In genomic region chr17:82414548-82415281, GRCh38 we compare ENCODE assay signal across 8 cellular contexts. TPM values are rescaled to one million over a fixed set of nuclear protein-coding genes. Genes with fewer than 3 reads are reported as not detected.
DNase-seq lines count a peak whose midpoint lies in the region; ATAC-seq and TF ChIP-seq lines count a peak whose summit lies in the region.
"Had no signal": no experiment of that assay in that cellular context is flagged by ENCODE, and none has a peak within 500 bp of the region (broad histone marks: within the 10 kb centered on the region; RNA-seq: fewer than 3 reads in every experiment).

No MANE protein-coding gene starts in this region.

- peak; percentile 68 for TF ChIP-seq CTCF in mesothelial cell of epicardium (IDR thresholded peaks at IDR 0.05; ENCODE audit: unreplicated experiment)

- H3K4me3 Mint-ChIP-seq in effector memory CD8-positive, alpha-beta T cell, result peak overlapping the region in 1 of 2 donors; percentile 34
- H3K4me3 Mint-ChIP-seq in mesothelial cell of epicardium, result no peak overlapping the region

- no peak overlapping the region for H3K27ac Mint-ChIP-seq in effector memory CD8-positive, alpha-beta T cell
- no peak overlapping the region for H3K27ac Mint-ChIP-seq in mesothelial cell of epicardium

- ATAC-seq in effector memory CD8-positive, alpha-beta T cell (replicated peaks), result peak; percentile 18

- H3K27me3 Mint-ChIP-seq in effector memory CD8-positive, alpha-beta T cell, result no peaks in the 10 kb centered on the region
- no peaks in the 10 kb centered on the region for H3K27me3 Mint-ChIP-seq in mesothelial cell of epicardium (ENCODE audit: low read depth)

- H3K9me3 Mint-ChIP-seq in effector memory CD8-positive, alpha-beta T cell, result no peaks in the 10 kb centered on the region
- H3K9me3 Mint-ChIP-seq in mesothelial cell of epicardium, result no peaks in the 10 kb centered on the region

- H3K36me3 Mint-ChIP-seq in effector memory CD8-positive, alpha-beta T cell (ENCODE audit: insufficient read depth), result peaks cover 10% of the 10 kb centered on the region
- peaks cover 11% of the 10 kb centered on the region for H3K36me3 Mint-ChIP-seq in mesothelial cell of epicardium

- peaks cover 8 to 10% of the 10 kb centered on the region in 2 donors for H3K4me1 Mint-ChIP-seq in effector memory CD8-positive, alpha-beta T cell (ENCODE audit: low read depth in 2 of 2)
- H3K4me1 Mint-ChIP-seq in mesothelial cell of epicardium, result peaks cover 17% of the 10 kb centered on the region

- DNase-seq in GM19240 (ENCODE audit: insufficient read length, low spot score) (peak; percentile 79), NCI-H526 treated with DMSO at 0.1 percent for 48 hours (lab: John Stamatoyannopoulos, UW) (peak; percentile 17), mesothelial cell of epicardium (ENCODE audit: low spot score in 2 of 2, unreplicated experiment in 2 of 2) (peak; percentile 76 to 88), cortex of kidney (lab: John Stamatoyannopoulos, UW) (no peak)
- DNase-seq in activated CD8-positive, alpha-beta memory T cell treated with anti-CD3 and anti-CD28 coated beads for 48 hours (ENCODE audit: low read depth in 2 of 3, low spot score in 2 of 3), result peak; percentile 38 to 56 (median 42)
- DNase-seq in effector memory CD8-positive, alpha-beta T cell, result peak; percentile 64 to 75 (median 65)
- peak; percentile 19 to 49 for DNase-seq in stimulated activated CD8-positive, alpha-beta memory T cell treated with anti-CD3 and anti-CD28 coated beads, Interleukin-4, amount 100 ng/mL, for 1 hour (ENCODE audit: low read depth in 2 of 2, low spot score in 1 of 2)

RNA-seq across cellular contexts. Expression of gene HEXD, which starts 3.4 kb away (rescaled TPM):
- total RNA-seq in mesothelial cell of epicardium, result 75.3 to 82.8 TPM (median 76.3 TPM) in 3 replicates

RNA-seq across cellular contexts. Expression of gene OGFOD3, which starts 3.7 kb away (rescaled TPM):
- 36.6 to 40.3 TPM (median 39.3 TPM) in 3 replicates for total RNA-seq in mesothelial cell of epicardium

RNA-seq across cellular contexts. Expression of gene CYBC1, which starts 35.8 kb away (rescaled TPM):
- 86.7 to 93.0 TPM (median 88.1 TPM) in 3 replicates for total RNA-seq in mesothelial cell of epicardium

RNA-seq across cellular contexts. Expression of gene UTS2R, which starts 43.1 kb away (rescaled TPM):
- total RNA-seq in mesothelial cell of epicardium, result 6.1 to 7.6 TPM (median 6.5 TPM) in 3 replicates
- total RNA-seq: lower leg skin had no signal

RNA-seq across cellular contexts. Expression of gene NARF, which starts 43.8 kb away (rescaled TPM):
- total RNA-seq in mesothelial cell of epicardium, result 116 to 123 TPM (median 122 TPM) in 3 replicates
